ENCODE assay signal across 10 cellular contexts in the genomic region with DNA sequence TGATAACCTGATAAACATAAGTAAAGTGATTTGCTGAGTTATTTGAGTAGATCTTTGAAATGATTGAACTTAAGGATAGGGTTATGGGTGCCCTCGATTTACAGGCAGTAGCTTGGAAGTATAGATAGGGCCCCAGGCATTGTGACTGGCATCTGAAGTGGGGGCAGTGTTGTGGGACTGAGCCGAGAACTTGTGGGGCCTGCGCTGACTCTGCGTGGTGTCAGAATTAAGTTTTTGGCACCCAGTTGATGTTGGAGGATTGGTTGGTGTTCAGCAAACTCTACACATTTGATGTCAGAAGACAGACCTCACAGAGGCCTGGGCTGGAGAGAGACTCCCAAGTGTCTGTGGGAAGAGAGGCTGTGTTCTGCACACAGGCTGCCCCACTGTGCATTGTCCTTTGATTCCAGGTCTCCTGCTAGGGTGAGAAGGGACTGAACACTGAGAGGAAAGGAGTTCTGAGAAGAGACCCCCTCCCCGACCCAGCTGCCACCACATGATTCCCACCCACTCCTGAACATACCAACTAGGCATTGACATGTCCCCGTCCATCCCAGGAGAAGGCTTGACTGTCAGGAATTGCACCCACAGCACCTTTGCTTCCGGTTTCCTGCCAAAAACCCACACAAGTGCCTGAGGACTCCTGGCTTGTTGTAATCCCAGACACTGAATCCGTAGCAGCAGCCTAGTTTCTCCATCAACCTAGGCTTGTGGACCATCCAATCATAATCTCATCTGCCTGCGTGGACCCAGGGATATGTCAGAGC. TPM values are rescaled to one million over a fixed set of nuclear protein-coding genes. Genes with fewer than 3 reads are reported as not detected.
DNase-seq lines count a peak whose midpoint lies in the region; ATAC-seq and TF ChIP-seq lines count a peak whose summit lies in the region.
"Had no signal": no experiment of that assay in that cellular context is flagged by ENCODE, and none has a peak within 500 bp of the region (broad histone marks: within the 10 kb centered on the region; RNA-seq: fewer than 3 reads in every experiment).

No MANE protein-coding gene starts in this region.

- peak overlapping the region; percentile 86 for H3K4me3 Mint-ChIP-seq in activated naive CD4-positive, alpha-beta T cell treated with anti-CD3 and anti-CD28 coated beads, Interleukin-2, amount 10 ng/mL, durations not matched to agents 7 days and 5 days
- H3K4me3 Mint-ChIP-seq in glutamatergic neuron (ENCODE audit: unreplicated experiment) = no peak overlapping the region

- H3K9me3 Mint-ChIP-seq in activated naive CD4-positive, alpha-beta T cell treated with anti-CD3 and anti-CD28 coated beads, Interleukin-2, amount 10 ng/mL, durations not matched to agents 7 days and 5 days = peaks cover 30% of the 10 kb centered on the region
- no peaks in the 10 kb centered on the region for H3K9me3 Mint-ChIP-seq in glutamatergic neuron (ENCODE audit: unreplicated experiment)

- intact Hi-C loops in left lung (cut with DNase I) = no loop called here
- intact Hi-C loops in thyroid gland (cut with DNase I) = loop anchor here (10.0 kb wide), 1 partner anchor 173 kb away; no protein-coding TSS in a partner anchor
- intact Hi-C loops in posterior cingulate gyrus (cut with DNase I) = no loop called here

- ATAC-seq in left lung (no peak), HG03280 (IDR thresholded peaks at IDR 0.05; ENCODE audit: unreplicated experiment) (no peak)

- H3K36me3 ChIP-seq in left lung (peaks cover 0 to 40% of the 10 kb centered on the region in 2 donors), thyroid gland (no peaks in the 10 kb centered on the region)

- H3K36me3 Mint-ChIP-seq in activated naive CD4-positive, alpha-beta T cell treated with anti-CD3 and anti-CD28 coated beads, Interleukin-2, amount 10 ng/mL, durations not matched to agents 7 days and 5 days = peaks cover 85% of the 10 kb centered on the region
- H3K36me3 Mint-ChIP-seq in glutamatergic neuron (ENCODE audit: unreplicated experiment) = no peaks in the 10 kb centered on the region

- peak overlapping the region; percentile 95 for H3K27ac Mint-ChIP-seq in activated naive CD4-positive, alpha-beta T cell treated with anti-CD3 and anti-CD28 coated beads, Interleukin-2, amount 10 ng/mL, durations not matched to agents 7 days and 5 days
- H3K27ac Mint-ChIP-seq in glutamatergic neuron (ENCODE audit: unreplicated experiment) = no peak overlapping the region

- no peaks in the 10 kb centered on the region for H3K9me3 ChIP-seq in left lung
- no peaks in the 10 kb centered on the region for H3K9me3 ChIP-seq in thyroid gland

- 90% methylated on average over 9 of the region's 9 CpGs for WGBS in thyroid gland, 2 donors

- peak; percentile 71 for DNase-seq in activated effector memory CD4-positive, alpha-beta T cell treated with anti-CD3 and anti-CD28 coated beads, Interleukin-2, amount 50 U/mL, for 16 hours
- DNase-seq in activated effector memory CD4-positive, alpha-beta T cell treated with Interleukin-2 at 50 U/mL for 16 hours = no peak
- DNase-seq in activated naive CD4-positive, alpha-beta T cell treated with anti-CD3 and anti-CD28 coated beads, Interleukin-2, amount 10 ng/mL, durations not matched to agents 7 days and 5 days = no peak
- DNase-seq in left lung (no peak), thyroid gland (no peak), glutamatergic neuron (no peak), posterior cingulate gyrus (no peak)
- DNase-seq: NCI-H1694, retina had no signal

- H3K4me1 ChIP-seq in left lung = peaks cover 9 to 90% of the 10 kb centered on the region in 2 donors
- peaks cover 27 to 60% of the 10 kb centered on the region in 2 donors for H3K4me1 ChIP-seq in thyroid gland

- H3K27me3 ChIP-seq in left lung (no peaks in the 10 kb centered on the region), thyroid gland (no peaks in the 10 kb centered on the region)

- TF ChIP-seq CTCF in left lung (IDR thresholded peaks at IDR 0.05) (no peak), thyroid gland (IDR thresholded peaks at IDR 0.05) (no peak), glutamatergic neuron (IDR thresholded peaks at IDR 0.05; ENCODE audit: partially characterized antibody, unreplicated experiment) (no peak)

- CTCF ChIA-PET in activated naive CD4-positive, alpha-beta T cell treated with anti-CD3 and anti-CD28 coated beads, Interleukin-2, amount 10 ng/mL, durations not matched to agents 7 days and 5 days (lab: Charles Lee) = interaction anchor here (1.4 to 2.4 kb wide), 3 partner anchors 9 to 422 kb away, joined by 4 to 13 read pairs (median 6); no protein-coding TSS in a partner anchor

- H3K27ac ChIP-seq in left lung (peak overlapping the region; percentile 77 to 81), thyroid gland (peak overlapping the region; percentile 52 to 73 (median 65))

- peaks cover 79% of the 10 kb centered on the region for H3K4me1 Mint-ChIP-seq in activated naive CD4-positive, alpha-beta T cell treated with anti-CD3 and anti-CD28 coated beads, Interleukin-2, amount 10 ng/mL, durations not matched to agents 7 days and 5 days
- peaks cover 15% of the 10 kb centered on the region for H3K4me1 Mint-ChIP-seq in glutamatergic neuron (ENCODE audit: low read depth, unreplicated experiment)

- H3K27me3 Mint-ChIP-seq in activated naive CD4-positive, alpha-beta T cell treated with anti-CD3 and anti-CD28 coated beads, Interleukin-2, amount 10 ng/mL, durations not matched to agents 7 days and 5 days = no peaks in the 10 kb centered on the region
- no peaks in the 10 kb centered on the region for H3K27me3 Mint-ChIP-seq in glutamatergic neuron (ENCODE audit: unreplicated experiment)

- H3K4me3 ChIP-seq in left lung = peak overlapping the region in 1 of 2 donors; percentile 76
- no peak overlapping the region for H3K4me3 ChIP-seq in thyroid gland (replicated peaks in 1 of 3)

- TF ChIP-seq POLR2A in thyroid gland (IDR thresholded peaks at IDR 0.05) = no peak

RNA-seq across cellular contexts. Expression of a gene that starts 4.5 kb away (rescaled TPM):
- total RNA-seq in left lung (10 to 100 TPM; 14.1 to 30.8 TPM), thyroid gland (10 to 100 TPM; 13.1 to 25.9 (median 16.2) TPM), glutamatergic neuron (ENCODE audit: unreplicated experiment) (10.0 TPM)
